In genomic region chr9:133141833-133142594, GRCh38 we compare ENCODE assay signal across 9 cellular contexts. TPM values are rescaled to one million over a fixed set of nuclear protein-coding genes. Genes with fewer than 3 reads are reported as not detected.
DNase-seq lines count a peak whose midpoint lies in the region; ATAC-seq, FAIRE-seq and TF ChIP-seq lines count a peak whose summit lies in the region.
"Had no signal": no experiment of that assay in that cellular context is flagged by ENCODE, and none has a peak within 500 bp of the region (broad histone marks: within the 10 kb centered on the region; RNA-seq: fewer than 3 reads in every experiment).

No MANE protein-coding gene starts in this region.

- no peaks in the 10 kb centered on the region for H3K9me3 Mint-ChIP-seq in activated T-helper 2 cell treated with anti-CD3 and anti-CD28 coated beads, Interferon-gamma antibody, Interleukin-2, Interleukin-4, amounts not matched to agents 10 μg/mL and 5 μg/mL and 100 μg/mL, durations not matched to agents 14 hours and 24 hours and 36 hours

- in situ Hi-C loops in transverse colon (cut with MboI; ENCODE audit: low pct_ligation_motif_present in 1 of 4, low pct_unique_long_range_greater_than_20kb in 1 of 4, low sequenced_read_pairs in 3 of 4) = no loop called here

- peaks cover 18% of the 10 kb centered on the region for H3K36me3 Mint-ChIP-seq in activated T-helper 2 cell treated with anti-CD3 and anti-CD28 coated beads, Interferon-gamma antibody, Interleukin-2, Interleukin-4, amounts not matched to agents 10 μg/mL and 5 μg/mL and 100 μg/mL, durations not matched to agents 14 hours and 24 hours and 36 hours (ENCODE audit: low read depth)

- WGBS in transverse colon (ENCODE audit: low coverage in 1 of 2), 2 donors = 56 to 60% methylated on average over 1 to 16 of the region's 16 CpGs

- DNase-seq in NCI-H510A treated with DMSO at 0.1 percent for 48 hours (lab: John Stamatoyannopoulos, UW) (peak; percentile 42), NCI-H510A (lab: John Stamatoyannopoulos, UW) (no peak), lower lobe of right lung (peak; percentile 79), transverse colon (peak; percentile 61), superior temporal gyrus (ENCODE audit: extremely low spot score) (no peak), D721Med (ENCODE audit: insufficient read length, low spot score) (no peak)
- DNase-seq in activated T-helper 2 cell treated with anti-CD3 and anti-CD28 coated beads, Interferon-gamma antibody, Interleukin-2, Interleukin-4, amounts not matched to agents 10 μg/mL and 5 μg/mL and 100 μg/mL, durations not matched to agents 14 hours and 24 hours and 36 hours (ENCODE audit: low spot score) = peak; percentile 48
- DNase-seq: HCEC 1CT had no signal

- no peak for TF ChIP-seq EP300 in transverse colon (IDR thresholded peaks at IDR 0.05; ENCODE audit: low read depth)

- peaks cover 51% of the 10 kb centered on the region for H3K4me1 Mint-ChIP-seq in activated T-helper 2 cell treated with anti-CD3 and anti-CD28 coated beads, Interferon-gamma antibody, Interleukin-2, Interleukin-4, amounts not matched to agents 10 μg/mL and 5 μg/mL and 100 μg/mL, durations not matched to agents 14 hours and 24 hours and 36 hours (ENCODE audit: low read depth)

- no peaks in the 10 kb centered on the region for H3K27me3 Mint-ChIP-seq in activated T-helper 2 cell treated with anti-CD3 and anti-CD28 coated beads, Interferon-gamma antibody, Interleukin-2, Interleukin-4, amounts not matched to agents 10 μg/mL and 5 μg/mL and 100 μg/mL, durations not matched to agents 14 hours and 24 hours and 36 hours (ENCODE audit: low read depth)

- H3K4me3 Mint-ChIP-seq in activated T-helper 2 cell treated with anti-CD3 and anti-CD28 coated beads, Interferon-gamma antibody, Interleukin-2, Interleukin-4, amounts not matched to agents 10 μg/mL and 5 μg/mL and 100 μg/mL, durations not matched to agents 14 hours and 24 hours and 36 hours (ENCODE audit: low read depth) = peak overlapping the region; percentile 21

- FAIRE-seq in D721Med (lab: Jason Lieb, UNC) = no peak

- no peak for ATAC-seq in lower lobe of right lung
- no peak for ATAC-seq in HG03135 (IDR thresholded peaks at IDR 0.05; ENCODE audit: unreplicated experiment)

- H3K27ac ChIP-seq in lower lobe of right lung (no peak overlapping the region), transverse colon (peak overlapping the region; percentile 47 to 82 (median 79))

- H3K9me3 ChIP-seq in lower lobe of right lung = no peaks in the 10 kb centered on the region
- no peaks in the 10 kb centered on the region for H3K9me3 ChIP-seq in transverse colon

- H3K4me1 ChIP-seq in lower lobe of right lung (peaks cover 74% of the 10 kb centered on the region), transverse colon (peaks cover 55 to 83% (median 57%) of the 10 kb centered on the region in 4 donors)

- no peak for TF ChIP-seq POLR2A in transverse colon (IDR thresholded peaks at IDR 0.05)

- intact Hi-C loops in activated T-helper 2 cell treated with anti-CD3 and anti-CD28 coated beads, Interferon-gamma antibody, Interleukin-2, Interleukin-4, amounts not matched to agents 10 μg/mL and 5 μg/mL and 100 μg/mL, durations not matched to agents 14 hours and 24 hours and 36 hours (cut with micrococcal nuclease) = loop anchor here (10.0 kb wide), 1 partner anchor 233 kb away; the partner anchor contains the start of genes STKLD1 and SURF4
- intact Hi-C loops in lower lobe of right lung (cut with DNase I) = no loop called here
- intact Hi-C loops in transverse colon (cut with DNase I; ENCODE audit: low total_unique reads) = loop anchor here (10.0 kb wide), 1 partner anchor 97 kb away; no protein-coding TSS in a partner anchor

- H3K36me3 ChIP-seq in lower lobe of right lung (no peaks in the 10 kb centered on the region), transverse colon (no peaks in the 10 kb centered on the region)

- TF ChIP-seq CTCF in lower lobe of right lung (IDR thresholded peaks at IDR 0.05) (no peak), transverse colon (IDR thresholded peaks at IDR 0.05) (no peak), D721Med (IDR thresholded peaks at IDR 0.05; ENCODE audit: insufficient read depth, missing control alignments) (no peak)

- H3K27ac Mint-ChIP-seq in activated T-helper 2 cell treated with anti-CD3 and anti-CD28 coated beads, Interferon-gamma antibody, Interleukin-2, Interleukin-4, amounts not matched to agents 10 μg/mL and 5 μg/mL and 100 μg/mL, durations not matched to agents 14 hours and 24 hours and 36 hours = peak overlapping the region; percentile 76

- no peaks in the 10 kb centered on the region for H3K27me3 ChIP-seq in lower lobe of right lung (ENCODE audit: low read depth)
- no peaks in the 10 kb centered on the region for H3K27me3 ChIP-seq in transverse colon

- H3K4me3 ChIP-seq in lower lobe of right lung (no peak overlapping the region), transverse colon (no peak overlapping the region)

RNA-seq across cellular contexts. Expression of gene RALGDS, which starts 21.0 kb away (rescaled TPM):
- total RNA-seq in activated T-helper 2 cell treated with anti-CD3 and anti-CD28 coated beads, Interferon-gamma antibody, Interleukin-2, Interleukin-4, amounts not matched to agents 10 μg/mL and 5 μg/mL and 100 μg/mL, durations not matched to agents 14 hours and 24 hours and 36 hours = 78.8 and 85.8 TPM in 2 replicates
- total RNA-seq in lower lobe of right lung (71.1 TPM), transverse colon (100 to 1,000 TPM in 1 of 4 donors, 10 to 100 TPM in 3; 50.5 to 233 (median 58.2) TPM)

RNA-seq across cellular contexts. Expression of gene GBGT1, which starts 21.7 kb away (rescaled TPM):
- total RNA-seq in activated T-helper 2 cell treated with anti-CD3 and anti-CD28 coated beads, Interferon-gamma antibody, Interleukin-2, Interleukin-4, amounts not matched to agents 10 μg/mL and 5 μg/mL and 100 μg/mL, durations not matched to agents 14 hours and 24 hours and 36 hours = 6.8 and 7.4 TPM in 2 replicates
- total RNA-seq in lower lobe of right lung (38.5 TPM), transverse colon (10 to 100 TPM in 3 of 4 donors, 1 to 10 TPM in 1; 4.1 to 15.7 (median 11.8) TPM)

Comparison
In these comparisons a context has a peak if more than half of its experiments do, and no peak if none do; other contexts are left out.
1. DNase-seq: peak in NCI-H510A treated with DMSO at 0.1 percent for 48 hours (single experiment), activated T-helper 2 cell treated with anti-CD3 and anti-CD28 coated beads, Interferon-gamma antibody, Interleukin-2, Interleukin-4, amounts not matched to agents 10 μg/mL and 5 μg/mL and 100 μg/mL, durations not matched to agents 14 hours and 24 hours and 36 hours (single experiment), lower lobe of right lung (single experiment) and transverse colon (single experiment); none in NCI-H510A (single experiment), superior temporal gyrus (single experiment) and D721Med (single experiment).